ENCODE assay signal across 1 cellular context in genomic region chr2:66301073-66301766, GRCh38.
TF ChIP-seq lines count a peak whose summit lies in the region.

No MANE protein-coding gene starts in this region.

TF ChIP-seq in GM23338, 12 proteins besides CTCF, POLR2A, EP300 and RAD21 (continued from another document):
- no peak for TF ChIP-seq ZNF462 (CRISPR knock-in tag; IDR thresholded peaks at IDR 0.05)
